8 cellular contexts compared by ENCODE assay signal in genomic region chr7:18666107-18666728, GRCh38.
A peak's percentile ranks its signal among the peaks of the same experiment; 100 is the strongest.
DNase-seq lines count a peak whose midpoint lies in the region; ATAC-seq and TF ChIP-seq lines count a peak whose summit lies in the region.

No MANE protein-coding gene starts in this region.

- no peak overlapping the region for H3K4me3 ChIP-seq in BJ (ENCODE audit: low read depth, low read length)

- TF ChIP-seq CTCF in BJ (IDR thresholded peaks at IDR 0.05; ENCODE audit: insufficient read depth, low read depth, low read length): peak; percentile 96

- no peaks in the 10 kb centered on the region for H3K27me3 ChIP-seq in BJ (ENCODE audit: control insufficient read depth, insufficient read depth, low read length)

- CTCF ChIA-PET in BJ (lab: Yijun Ruan, JAX): interaction anchor here (0.6 to 2.0 kb wide), 28 partner anchors 8 to 443 kb away, joined by 3 to 14 read pairs (median 3); no protein-coding TSS in a partner anchor

- peak; percentile 98 for ATAC-seq in GM19025 (IDR thresholded peaks at IDR 0.05; ENCODE audit: low read depth, unreplicated experiment)
- ATAC-seq in HG03135 (IDR thresholded peaks at IDR 0.05; ENCODE audit: unreplicated experiment): peak; percentile 99
- ATAC-seq in left lobe of liver: peak; percentile 93

- no peak for DNase-seq in BJ (ENCODE audit: low read depth)
- DNase-seq in NCI-H226: peak; percentile 66
- peak; percentile 11 for DNase-seq in activated CD4-positive, CD25-positive, alpha-beta regulatory T cell treated with anti-CD3 and anti-CD28 coated beads, Interleukin-2, amount 50 U/mL, for 16 hours (ENCODE audit: low read depth, low spot score)
- peak; percentile 81 for DNase-seq in cerebellar cortex (ENCODE audit: low spot score)
- DNase-seq in left lobe of liver (ENCODE audit: low spot score): peak; percentile 59
- DNase-seq in stimulated activated CD4-positive, alpha-beta T cell treated with anti-CD3 and anti-CD28 coated beads, Interleukin-4, amount 100 ng/mL, for 4 hours: peak; percentile 13 to 28

- H3K36me3 ChIP-seq in BJ (ENCODE audit: control insufficient read depth, insufficient read depth, low read length): no peaks in the 10 kb centered on the region

- POLR2A ChIA-PET in BJ (lab: Charles Lee): no interaction called here
